8 cellular contexts compared by ENCODE assay signal in the genomic region with DNA sequence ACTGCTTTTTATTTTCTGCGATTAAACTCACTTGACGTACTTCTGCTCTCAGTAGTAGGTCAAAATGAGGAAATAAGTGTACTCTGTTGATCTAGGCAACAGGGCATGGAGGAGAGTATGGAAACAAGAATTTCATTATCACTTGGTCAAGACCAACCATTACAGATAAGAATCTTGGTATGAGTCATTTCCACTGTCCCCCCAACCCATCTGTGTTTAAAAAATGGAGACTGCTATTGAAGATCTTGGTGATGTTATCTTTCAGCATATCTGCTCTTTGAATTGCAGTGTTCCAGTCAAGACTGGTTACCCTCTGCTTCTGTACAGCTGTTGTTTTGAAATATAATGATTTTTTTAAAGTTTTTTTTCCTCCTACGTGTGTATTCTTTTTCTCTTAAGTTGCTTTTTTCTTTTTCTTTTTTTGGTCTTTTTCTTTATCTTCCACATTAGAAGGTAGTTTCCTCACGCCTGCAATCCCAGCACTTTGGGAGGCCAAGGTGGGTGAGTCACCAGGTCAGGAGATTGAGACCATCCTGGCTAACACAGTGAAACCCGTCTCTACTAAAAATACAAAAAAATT. TPM values are rescaled to one million over a fixed set of nuclear protein-coding genes. Genes with fewer than 3 reads are reported as not detected.
DNase-seq lines count a peak whose midpoint lies in the region; ATAC-seq and TF ChIP-seq lines count a peak whose summit lies in the region.

No MANE protein-coding gene starts in this region.

- no peak overlapping the region for H3K27ac Mint-ChIP-seq in nephron progenitor cell

- H3K4me3 Mint-ChIP-seq in nephron progenitor cell, result no peak overlapping the region

- intact Hi-C loops in uterus (cut with DNase I; ENCODE audit: low total_unique reads), result no loop called here

- no peaks in the 10 kb centered on the region for H3K4me1 Mint-ChIP-seq in nephron progenitor cell

- H3K36me3 Mint-ChIP-seq in nephron progenitor cell (ENCODE audit: low read depth), result peaks cover 82% of the 10 kb centered on the region

- no peaks in the 10 kb centered on the region; the same call in 1 of the 2 replicates for H3K9me3 ChIP-seq in BE2C
- no peaks in the 10 kb centered on the region for H3K9me3 ChIP-seq in uterus

- peak; percentile 47 for DNase-seq in GM12864 (ENCODE audit: low read depth)
- peak; percentile 3 to 7 for DNase-seq in HL-60 (ENCODE audit: low read depth in 1 of 2, low spot score in 1 of 2)
- peak; percentile 54 to 79 for DNase-seq in erythroblast (lab: John Stamatoyannopoulos, UW)
- DNase-seq in NK-92 treated with Interleukin-12 subunit alpha and Interleukin-12 subunit beta, amount 100 ng/mL, for 24 hours (lab: John Stamatoyannopoulos, UW), result no peak
- DNase-seq in BE2C, result no peak
- DNase-seq in uterus, result no peak
- no peak for DNase-seq in nephron progenitor cell

- TF ChIP-seq POLR2A in erythroblast (IDR thresholded peaks at IDR 0.05; ENCODE audit: low read length) (no peak), uterus (IDR thresholded peaks at IDR 0.05) (no peak)

- no peaks in the 10 kb centered on the region for H3K27me3 ChIP-seq in HL-60 (ENCODE audit: insufficient read depth, poor library complexity, severe bottlenecking)
- no peaks in the 10 kb centered on the region for H3K27me3 ChIP-seq in BE2C
- H3K27me3 ChIP-seq in uterus, result no peaks in the 10 kb centered on the region

- H3K4me3 ChIP-seq in GM12864 (ENCODE audit: low read depth, low read length) (no peak overlapping the region), HL-60 (replicated peaks; ENCODE audit: insufficient read depth, low read length) (no peak overlapping the region), BE2C (ENCODE audit: low read depth, low read length) (no peak overlapping the region), uterus (no peak overlapping the region)

- H3K9me3 Mint-ChIP-seq in nephron progenitor cell, result peaks cover 78% of the 10 kb centered on the region

- H3K27ac ChIP-seq in HL-60 (replicated peaks), result no peak overlapping the region
- H3K27ac ChIP-seq in uterus, result no peak overlapping the region

- no peaks in the 10 kb centered on the region for H3K27me3 Mint-ChIP-seq in nephron progenitor cell (ENCODE audit: low read depth, poor library complexity)

- no peak for TF ChIP-seq CTCF in GM12864 (IDR thresholded peaks at IDR 0.05; ENCODE audit: low read depth, low read length, missing control alignments)
- no peak for TF ChIP-seq CTCF in HL-60 (IDR thresholded peaks at IDR 0.05; ENCODE audit: insufficient read depth, low read length)
- TF ChIP-seq CTCF in BE2C (IDR thresholded peaks at IDR 0.05; ENCODE audit: low read depth, low read length), result no peak
- no peak for TF ChIP-seq CTCF in uterus (IDR thresholded peaks at IDR 0.05)
- no peak for TF ChIP-seq CTCF in nephron progenitor cell (IDR thresholded peaks at IDR 0.05)

- peaks cover 7% of the 10 kb centered on the region for H3K36me3 ChIP-seq in BE2C
- H3K36me3 ChIP-seq in uterus, result no peaks in the 10 kb centered on the region

- no peaks in the 10 kb centered on the region; the same call in 1 of the 2 replicates for H3K4me1 ChIP-seq in BE2C
- H3K4me1 ChIP-seq in uterus, result no peaks in the 10 kb centered on the region

- ATAC-seq in GM21526 (IDR thresholded peaks at IDR 0.05; ENCODE audit: low FRiP score, unreplicated experiment), result peak; percentile 92

RNA-seq across cellular contexts. Expression of a gene that starts 11.7 kb away (rescaled TPM):
- polyA plus RNA-seq in BE2C (2012; ENCODE audit: insufficient read depth, insufficient read length, low read depth), result 26.7 TPM
- 10 to 100 TPM in 3 of 4 donors, 1 to 10 TPM in 1; 3.6 to 31.5 (median 19.9) TPM for total RNA-seq in uterus

RNA-seq across cellular contexts. Expression of a gene that starts 38.5 kb away (rescaled TPM):
- 10.6 TPM for polyA plus RNA-seq in BE2C (2012; ENCODE audit: insufficient read depth, insufficient read length, low read depth)
- total RNA-seq in uterus, result 10 to 100 TPM in 3 of 4 donors, 1 to 10 TPM in 1; 2.6 to 48.9 (median 18.4) TPM

Comparison
In these comparisons a context has a peak if more than half of its experiments do, and no peak if none do; other contexts are left out.
1. DNase-seq: peak in GM12864 (single experiment), HL-60 (2 of 2) and erythroblast (2 of 2); none in NK-92 treated with Interleukin-12 subunit alpha and Interleukin-12 subunit beta, amount 100 ng/mL, for 24 hours (single experiment), BE2C (single experiment), uterus (0 of 2) and nephron progenitor cell (single experiment).